Comparison of ENCODE assay signal across 2 cellular contexts in genomic region chr18:58230438-58231179, GRCh38.
TF ChIP-seq lines count a peak whose summit lies in the region.

No MANE protein-coding gene starts in this region.

TF ChIP-seq in GM12878, 131 proteins besides CTCF, POLR2A, EP300 and RAD21 (continued from another document):
- TF ChIP-seq RELB (IDR thresholded peaks at IDR 0.05; ENCODE audit: low read depth) (peak; percentile 53), SIX5 (IDR thresholded peaks at IDR 0.05; ENCODE audit: low read depth, low read length, severe bottlenecking) (no peak), JUNB (IDR thresholded peaks at IDR 0.05) (peak; percentile 62), IKZF1 (conservative IDR thresholded peaks at IDR 0.05) (peak; percentile 88), MEF2B (IDR thresholded peaks at IDR 0.05; ENCODE audit: partially characterized antibody, poor library complexity, severe bottlenecking) (peak; percentile 39), EED (IDR thresholded peaks at IDR 0.05; ENCODE audit: low read depth) (peak; percentile 85), PKNOX1 (IDR thresholded peaks at IDR 0.05) (peak; percentile 62), CEBPB (IDR thresholded peaks at IDR 0.05; ENCODE audit: borderline replicate concordance in 1 of 2, low read depth in 2 of 2, low read length in 2 of 2) (no peak), IKZF2 (IDR thresholded peaks at IDR 0.05) (peak; percentile 66 to 82)

TF ChIP-seq in HepG2, 621 proteins besides CTCF, POLR2A, EP300 and RAD21 (continued from another document):
- TF ChIP-seq, protein P1, sequence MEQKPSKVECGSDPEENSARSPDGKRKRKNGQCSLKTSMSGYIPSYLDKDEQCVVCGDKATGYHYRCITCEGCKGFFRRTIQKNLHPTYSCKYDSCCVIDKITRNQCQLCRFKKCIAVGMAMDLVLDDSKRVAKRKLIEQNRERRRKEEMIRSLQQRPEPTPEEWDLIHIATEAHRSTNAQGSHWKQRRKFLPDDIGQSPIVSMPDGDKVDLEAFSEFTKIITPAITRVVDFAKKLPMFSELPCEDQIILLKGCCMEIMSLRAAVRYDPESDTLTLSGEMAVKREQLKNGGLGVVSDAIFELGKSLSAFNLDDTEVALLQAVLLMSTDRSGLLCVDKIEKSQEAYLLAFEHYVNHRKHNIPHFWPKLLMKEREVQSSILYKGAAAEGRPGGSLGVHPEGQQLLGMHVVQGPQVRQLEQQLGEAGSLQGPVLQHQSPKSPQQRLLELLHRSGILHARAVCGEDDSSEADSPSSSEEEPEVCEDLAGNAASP (CRISPR knock-in tag; IDR thresholded peaks at IDR 0.05; ENCODE audit: borderline replicate concordance) = peak; percentile 84; the same call in 1 of the 2 replicates
- peak; percentile 64 for TF ChIP-seq FOSL2 (CRISPR knock-in tag; IDR thresholded peaks at IDR 0.05)
